In genomic region chr1:116666090-116666489, GRCh38 we compare ENCODE assay signal across 10 cellular contexts. TPM values are rescaled to one million over a fixed set of nuclear protein-coding genes. Genes with fewer than 3 reads are reported as not detected.
DNase-seq lines count a peak whose midpoint lies in the region; ATAC-seq and TF ChIP-seq lines count a peak whose summit lies in the region.
"Had no signal": no experiment of that assay in that cellular context is flagged by ENCODE, and none has a peak within 500 bp of the region (broad histone marks: within the 10 kb centered on the region; RNA-seq: fewer than 3 reads in every experiment).

No MANE protein-coding gene starts in this region.

- peaks cover 0 to 9% of the 10 kb centered on the region in 2 donors for H3K27me3 ChIP-seq in naive thymus-derived CD4-positive, alpha-beta T cell (ENCODE audit: control insufficient read depth in 2 of 2, insufficient read depth in 2 of 2, low read length in 2 of 2)
- peaks cover 0 to 59% (median 27%) of the 10 kb centered on the region in 7 donors for H3K27me3 ChIP-seq in spleen (replicated peaks in 1 of 7)

- intact Hi-C loops in CD14-positive monocyte (cut with micrococcal nuclease): loop anchor here in 1 of 2 donors (10.0 kb wide), 1 partner anchor 91 kb away; the partner anchor contains the start of gene CD58
- intact Hi-C loops in dendritic cell treated with granulocyte-macrophage colony-stimulating factor and Interleukin-4, amounts not matched to agents 40 ng/mL and 50 ng/mL, for 4 days (cut with micrococcal nuclease): loop anchor here (5.0 kb wide), 1 partner anchor 94 kb away; the partner anchor contains the start of gene CD58
- intact Hi-C loops in naive thymus-derived CD4-positive, alpha-beta T cell (cut with micrococcal nuclease): no loop called here
- intact Hi-C loops in spleen (cut with DNase I; ENCODE audit: low total_unique reads): no loop called here

- POLR2A ChIA-PET in HEK293 (lab: Yijun Ruan, JAX): no interaction called here
- POLR2A ChIA-PET in naive thymus-derived CD4-positive, alpha-beta T cell (lab: Charles Lee): no interaction called here

- TF ChIP-seq POLR2A in spleen (IDR thresholded peaks at IDR 0.05): no peak

- H3K4me1 ChIP-seq in HEK293 (ENCODE audit: control insufficient read depth, insufficient read depth, low read length) (peaks cover 3% of the 10 kb centered on the region; the same call in 1 of the 2 replicates), spleen (peaks cover 8 to 23% (median 18%) of the 10 kb centered on the region in 6 donors)
- peaks cover 0 to 11% of the 10 kb centered on the region in 2 donors for H3K4me1 ChIP-seq in naive thymus-derived CD4-positive, alpha-beta T cell (ENCODE audit: control insufficient read depth in 2 of 2, insufficient read depth in 2 of 2, low read length in 2 of 2)

- H3K4me3 Mint-ChIP-seq in CD14-positive monocyte: peak overlapping the region; percentile 77 to 92
- H3K4me3 Mint-ChIP-seq in dendritic cell treated with granulocyte-macrophage colony-stimulating factor and Interleukin-4, amounts not matched to agents 40 ng/mL and 50 ng/mL, for 4 days: peak overlapping the region; percentile 31
- peak overlapping the region; percentile 81 to 85 (median 84) for H3K4me3 Mint-ChIP-seq in naive thymus-derived CD4-positive, alpha-beta T cell

- peaks cover 6 to 13% of the 10 kb centered on the region in 2 donors for H3K36me3 Mint-ChIP-seq in CD14-positive monocyte
- H3K36me3 Mint-ChIP-seq in dendritic cell treated with granulocyte-macrophage colony-stimulating factor and Interleukin-4, amounts not matched to agents 40 ng/mL and 50 ng/mL, for 4 days (ENCODE audit: low read depth): no peaks in the 10 kb centered on the region
- peaks cover 0 to 3% (median 0%) of the 10 kb centered on the region in 5 donors for H3K36me3 Mint-ChIP-seq in naive thymus-derived CD4-positive, alpha-beta T cell

- no peak overlapping the region for H3K27ac ChIP-seq in HEK293 (ENCODE audit: extremely low read depth, low read depth, low read length)
- H3K27ac ChIP-seq in naive thymus-derived CD4-positive, alpha-beta T cell (ENCODE audit: low read depth, low read length): no peak overlapping the region
- no peak overlapping the region for H3K27ac ChIP-seq in spleen

- 39 to 45% (median 41%) methylated on average over 11 of the region's 11 CpGs for WGBS in spleen, 5 donors

- TF ChIP-seq CTCF in CD14-positive monocyte (IDR thresholded peaks at IDR 0.05) (no peak), HEK293 (tag by site-specific recombination; IDR thresholded peaks at IDR 0.05) (no peak), spleen (IDR thresholded peaks at IDR 0.05 in 8 of 11, conservative IDR thresholded peaks at IDR 0.05 in 3 of 11) (no peak)

- DNase-seq in CD14-positive monocyte (ENCODE audit: low spot score): no peak
- DNase-seq in naive thymus-derived CD4-positive, alpha-beta T cell: no peak
- DNase-seq in stimulated activated CD4-positive, alpha-beta T cell treated with anti-CD3 and anti-CD28 coated beads, Interleukin-15, amount 100 ng/mL, for 24 hours: no peak
- no peak for DNase-seq in occipital lobe (lab: John Stamatoyannopoulos, UW)
- DNase-seq in spleen: no peak
- DNase-seq in SHP77 (lab: John Stamatoyannopoulos, UW): no peak
- DNase-seq: activated CD4-positive, CD25-positive, alpha-beta regulatory T cell; NCI-H187 had no signal

- ATAC-seq in naive thymus-derived CD4-positive, alpha-beta T cell: no peak

- H3K4me3 ChIP-seq in HEK293 (ENCODE audit: low read depth, low read length): no peak overlapping the region
- H3K4me3 ChIP-seq in naive thymus-derived CD4-positive, alpha-beta T cell (ENCODE audit: low read length): no peak overlapping the region
- peak overlapping the region in 3 of 8 donors; percentile 53 to 74 (median 60) for H3K4me3 ChIP-seq in spleen

- H3K36me3 ChIP-seq in HEK293 (ENCODE audit: control insufficient read depth in 2 of 2, insufficient read depth in 1 of 2, low read length in 2 of 2) (peaks cover 0 to 4% of the 10 kb centered on the region in 2 experiments; a peak in 1 of 3 replicates), spleen (no peaks in the 10 kb centered on the region)
- H3K36me3 ChIP-seq in naive thymus-derived CD4-positive, alpha-beta T cell (ENCODE audit: control insufficient read depth in 2 of 3, insufficient read depth in 3 of 3, low read length in 3 of 3): no peaks in the 10 kb centered on the region

- H3K4me1 Mint-ChIP-seq in CD14-positive monocyte: peaks cover 22% of the 10 kb centered on the region
- H3K4me1 Mint-ChIP-seq in dendritic cell treated with granulocyte-macrophage colony-stimulating factor and Interleukin-4, amounts not matched to agents 40 ng/mL and 50 ng/mL, for 4 days (ENCODE audit: low read depth): peaks cover 28% of the 10 kb centered on the region
- H3K4me1 Mint-ChIP-seq in naive thymus-derived CD4-positive, alpha-beta T cell: peaks cover 5 to 14% (median 11%) of the 10 kb centered on the region in 7 donors

- CTCF ChIA-PET in HEK293 (lab: Yijun Ruan, JAX): interaction anchor here (0.6 kb wide), 1 partner anchor 174 kb away, joined by 3 read pairs; no protein-coding TSS in a partner anchor
- CTCF ChIA-PET in naive thymus-derived CD4-positive, alpha-beta T cell (lab: Charles Lee): no interaction called here

- peaks cover 0 to 18% (median 5%) of the 10 kb centered on the region in 7 donors for H3K9me3 Mint-ChIP-seq in CD14-positive monocyte
- no peaks in the 10 kb centered on the region for H3K9me3 Mint-ChIP-seq in dendritic cell treated with granulocyte-macrophage colony-stimulating factor and Interleukin-4, amounts not matched to agents 40 ng/mL and 50 ng/mL, for 4 days
- peaks cover 0 to 5% (median 0%) of the 10 kb centered on the region in 11 donors for H3K9me3 Mint-ChIP-seq in naive thymus-derived CD4-positive, alpha-beta T cell

- H3K27me3 Mint-ChIP-seq in CD14-positive monocyte (ENCODE audit: low read depth in 3 of 3): peaks cover 57 to 63% (median 58%) of the 10 kb centered on the region in 3 donors
- H3K27me3 Mint-ChIP-seq in dendritic cell treated with granulocyte-macrophage colony-stimulating factor and Interleukin-4, amounts not matched to agents 40 ng/mL and 50 ng/mL, for 4 days: peaks cover 54% of the 10 kb centered on the region
- peaks cover 51 to 70% (median 58%) of the 10 kb centered on the region in 5 donors for H3K27me3 Mint-ChIP-seq in naive thymus-derived CD4-positive, alpha-beta T cell

- H3K9me3 ChIP-seq in HEK293 (ENCODE audit: control insufficient read depth, insufficient read depth, low read depth, low read length) (no peaks in the 10 kb centered on the region), spleen (no peaks in the 10 kb centered on the region)
- no peaks in the 10 kb centered on the region for H3K9me3 ChIP-seq in naive thymus-derived CD4-positive, alpha-beta T cell (ENCODE audit: control insufficient read depth in 2 of 3, low read length in 3 of 3)

- peak overlapping the region in 1 of 7 donors; percentile 58 for H3K27ac Mint-ChIP-seq in CD14-positive monocyte
- no peak overlapping the region for H3K27ac Mint-ChIP-seq in dendritic cell treated with granulocyte-macrophage colony-stimulating factor and Interleukin-4, amounts not matched to agents 40 ng/mL and 50 ng/mL, for 4 days
- no peak overlapping the region for H3K27ac Mint-ChIP-seq in naive thymus-derived CD4-positive, alpha-beta T cell

TF ChIP-seq in HEK293, 187 proteins besides CTCF, POLR2A, EP300 and RAD21:
- peak; percentile 20; the same call in 1 of the 2 replicates for TF ChIP-seq IKZF3 (tag by site-specific recombination; IDR thresholded peaks at IDR 0.05)
- no peak for TF ChIP-seq ZNF354C (tag by site-specific recombination; IDR thresholded peaks at IDR 0.05; ENCODE audit: borderline replicate concordance, low read depth)
- TF ChIP-seq ZNF341 (tag by site-specific recombination; IDR thresholded peaks at IDR 0.05; ENCODE audit: low read depth): peak; percentile 15; the same call in 1 of the 2 replicates

RNA-seq across cellular contexts. Expression of gene IGSF3, which starts 1.4 kb away (rescaled TPM):
- polyA plus RNA-seq in CD14-positive monocyte (under 1 TPM in 1 of 2 donors, not detected in 1; 0.07 TPM), spleen (under 1 TPM; 0.09 to 0.16 (median 0.11) TPM)
- under 1 TPM in 3 of 5 experiments, not detected in 2; 0.08 to 0.63 (median 0.24) TPM for total RNA-seq in naive thymus-derived CD4-positive, alpha-beta T cell
- polyA plus RNA-seq in naive thymus-derived CD4-positive, alpha-beta T cell: under 1 TPM in 1 of 2 donors, not detected in 1; 0.04 TPM
- total RNA-seq in occipital lobe (115 TPM), spleen (1 to 10 TPM in 1 of 7 donors, under 1 TPM in 6; 0.43 to 1.2 (median 0.77) TPM)

Comparison
In these comparisons a context has a peak if more than half of its experiments do, and no peak if none do; other contexts are left out.
1. H3K4me3 Mint-ChIP-seq: peak in every context shown above with its lines; median percentile 84 in CD14-positive monocyte; 84 in naive thymus-derived CD4-positive, alpha-beta T cell; 31 in dendritic cell treated with granulocyte-macrophage colony-stimulating factor and Interleukin-4, amounts not matched to agents 40 ng/mL and 50 ng/mL, for 4 days.
2. RNA of gene IGSF3, which starts 1.4 kb away (total RNA-seq): 115 TPM in occipital lobe (single experiment); 0.43 to 1.2 TPM in spleen and 0.08 to 0.63 TPM in naive thymus-derived CD4-positive, alpha-beta T cell; every median in the first group is over 10 times any median in the second.